ENCODE assay signal across 1 cellular context in genomic region chr22:21628386-21629261, GRCh38.
TF ChIP-seq lines count a peak whose summit lies in the region.

No MANE protein-coding gene starts in this region.

TF ChIP-seq in SK-N-SH, 30 proteins besides CTCF, POLR2A, EP300 and RAD21 (continued from another document):
- TF ChIP-seq NFIC (IDR thresholded peaks at IDR 0.05; ENCODE audit: borderline replicate concordance) = no peak
- TF ChIP-seq NRF1 (IDR thresholded peaks at IDR 0.05; ENCODE audit: low read depth, low read length) = no peak
- no peak for TF ChIP-seq FOXM1 (IDR thresholded peaks at IDR 0.05; ENCODE audit: low read depth)
- no peak for TF ChIP-seq IRF3 (IDR thresholded peaks at IDR 0.05; ENCODE audit: low read depth, low read length)
- TF ChIP-seq FOXJ3 (CRISPR knock-in tag; IDR thresholded peaks at IDR 0.05) = no peak
- no peak for TF ChIP-seq JUND (IDR thresholded peaks at IDR 0.05)
- no peak for TF ChIP-seq MEF2A (IDR thresholded peaks at IDR 0.05; ENCODE audit: borderline replicate concordance, low read depth)
- TF ChIP-seq, protein P1, sequence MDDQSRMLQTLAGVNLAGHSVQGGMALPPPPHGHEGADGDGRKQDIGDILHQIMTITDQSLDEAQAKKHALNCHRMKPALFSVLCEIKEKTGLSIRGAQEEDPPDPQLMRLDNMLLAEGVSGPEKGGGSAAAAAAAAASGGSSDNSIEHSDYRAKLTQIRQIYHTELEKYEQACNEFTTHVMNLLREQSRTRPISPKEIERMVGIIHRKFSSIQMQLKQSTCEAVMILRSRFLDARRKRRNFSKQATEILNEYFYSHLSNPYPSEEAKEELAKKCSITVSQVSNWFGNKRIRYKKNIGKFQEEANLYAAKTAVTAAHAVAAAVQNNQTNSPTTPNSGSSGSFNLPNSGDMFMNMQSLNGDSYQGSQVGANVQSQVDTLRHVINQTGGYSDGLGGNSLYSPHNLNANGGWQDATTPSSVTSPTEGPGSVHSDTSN (IDR thresholded peaks at IDR 0.05) = no peak
- TF ChIP-seq RXRA (IDR thresholded peaks at IDR 0.05; ENCODE audit: borderline replicate concordance, low read depth) = no peak
